8 cellular contexts compared by ENCODE assay signal in genomic region chr2:40448476-40449079, GRCh38. TPM values are rescaled to one million over a fixed set of nuclear protein-coding genes. Genes with fewer than 3 reads are reported as not detected.
DNase-seq lines count a peak whose midpoint lies in the region; ATAC-seq lines count a peak whose summit lies in the region.

No MANE protein-coding gene starts in this region.

- no peaks in the 10 kb centered on the region for H3K9me3 Mint-ChIP-seq in activated T-helper 1 cell treated with anti-CD3 and anti-CD28 coated beads, Interleukin-12 subunit alpha, Interleukin-12 subunit beta, Interleukin-2, Interleukin-4 antibody, amounts not matched to agents 30 ng/mL and 10 ng/mL and 1 ng/mL, durations not matched to agents 14 hours and 24 hours and 36 hours

- H3K27me3 Mint-ChIP-seq in activated T-helper 1 cell treated with anti-CD3 and anti-CD28 coated beads, Interleukin-12 subunit alpha, Interleukin-12 subunit beta, Interleukin-2, Interleukin-4 antibody, amounts not matched to agents 30 ng/mL and 10 ng/mL and 1 ng/mL, durations not matched to agents 14 hours and 24 hours and 36 hours (ENCODE audit: insufficient read depth) = peaks cover 29% of the 10 kb centered on the region

- ATAC-seq in HG03039 (IDR thresholded peaks at IDR 0.05; ENCODE audit: unreplicated experiment) (no peak), GM19324 (IDR thresholded peaks at IDR 0.05; ENCODE audit: low FRiP score, unreplicated experiment) (no peak), HG02852 (IDR thresholded peaks at IDR 0.05; ENCODE audit: unreplicated experiment) (no peak)

- H3K4me1 Mint-ChIP-seq in activated T-helper 1 cell treated with anti-CD3 and anti-CD28 coated beads, Interleukin-12 subunit alpha, Interleukin-12 subunit beta, Interleukin-2, Interleukin-4 antibody, amounts not matched to agents 30 ng/mL and 10 ng/mL and 1 ng/mL, durations not matched to agents 14 hours and 24 hours and 36 hours (ENCODE audit: low read depth) = peaks cover 29% of the 10 kb centered on the region

- no peak overlapping the region for H3K27ac Mint-ChIP-seq in activated T-helper 1 cell treated with anti-CD3 and anti-CD28 coated beads, Interleukin-12 subunit alpha, Interleukin-12 subunit beta, Interleukin-2, Interleukin-4 antibody, amounts not matched to agents 30 ng/mL and 10 ng/mL and 1 ng/mL, durations not matched to agents 14 hours and 24 hours and 36 hours

- no peaks in the 10 kb centered on the region for H3K36me3 Mint-ChIP-seq in activated T-helper 1 cell treated with anti-CD3 and anti-CD28 coated beads, Interleukin-12 subunit alpha, Interleukin-12 subunit beta, Interleukin-2, Interleukin-4 antibody, amounts not matched to agents 30 ng/mL and 10 ng/mL and 1 ng/mL, durations not matched to agents 14 hours and 24 hours and 36 hours (ENCODE audit: low read depth)

- H3K4me3 Mint-ChIP-seq in activated T-helper 1 cell treated with anti-CD3 and anti-CD28 coated beads, Interleukin-12 subunit alpha, Interleukin-12 subunit beta, Interleukin-2, Interleukin-4 antibody, amounts not matched to agents 30 ng/mL and 10 ng/mL and 1 ng/mL, durations not matched to agents 14 hours and 24 hours and 36 hours = peak overlapping the region; percentile 3

- peak; percentile 79 for DNase-seq in SIG-M5 treated with dmso at 0.1 percent for 504 hours (lab: John Stamatoyannopoulos, UW; ENCODE audit: unreplicated experiment)
- no peak for DNase-seq in SIG-M5 (lab: John Stamatoyannopoulos, UW)
- DNase-seq in NCI-H1105 (lab: John Stamatoyannopoulos, UW) = peak; percentile 29
- DNase-seq in activated T-helper 1 cell treated with anti-CD3 and anti-CD28 coated beads, Interleukin-12 subunit alpha, Interleukin-12 subunit beta, Interleukin-2, Interleukin-4 antibody, amounts not matched to agents 30 ng/mL and 10 ng/mL and 1 ng/mL, durations not matched to agents 14 hours and 24 hours and 36 hours (ENCODE audit: low spot score) = no peak
- peak; percentile 68 for DNase-seq in medulla oblongata (ENCODE audit: extremely low spot score)

- intact Hi-C loops in activated T-helper 1 cell treated with anti-CD3 and anti-CD28 coated beads, Interleukin-12 subunit alpha, Interleukin-12 subunit beta, Interleukin-2, Interleukin-4 antibody, amounts not matched to agents 30 ng/mL and 10 ng/mL and 1 ng/mL, durations not matched to agents 14 hours and 24 hours and 36 hours (cut with micrococcal nuclease) = no loop called here

RNA-seq across cellular contexts. Expression of gene SLC8A1, which starts 3.3 kb away (rescaled TPM):
- 1.8 and 2.9 TPM in 2 replicates for total RNA-seq in activated T-helper 1 cell treated with anti-CD3 and anti-CD28 coated beads, Interleukin-12 subunit alpha, Interleukin-12 subunit beta, Interleukin-2, Interleukin-4 antibody, amounts not matched to agents 30 ng/mL and 10 ng/mL and 1 ng/mL, durations not matched to agents 14 hours and 24 hours and 36 hours

Comparison
In these comparisons a context has a peak if more than half of its experiments do, and no peak if none do; other contexts are left out.
1. DNase-seq: peak in SIG-M5 treated with dmso at 0.1 percent for 504 hours (single experiment), NCI-H1105 (single experiment) and medulla oblongata (single experiment); none in SIG-M5 (single experiment) and activated T-helper 1 cell treated with anti-CD3 and anti-CD28 coated beads, Interleukin-12 subunit alpha, Interleukin-12 subunit beta, Interleukin-2, Interleukin-4 antibody, amounts not matched to agents 30 ng/mL and 10 ng/mL and 1 ng/mL, durations not matched to agents 14 hours and 24 hours and 36 hours (single experiment).